18 cellular contexts compared by ENCODE assay signal in genomic region chr4:187209921-187210613, GRCh38.
DNase-seq lines count a peak whose midpoint lies in the region; ATAC-seq and TF ChIP-seq lines count a peak whose summit lies in the region.
"Had no signal": no experiment of that assay in that cellular context is flagged by ENCODE, and none has a peak within 500 bp of the region (broad histone marks: within the 10 kb centered on the region; RNA-seq: fewer than 3 reads in every experiment).

No MANE protein-coding gene starts in this region.

- no peak overlapping the region for H3K4ac ChIP-seq in mesendoderm (ENCODE audit: low read depth, low read length)

- no peaks in the 10 kb centered on the region for H3K4me1 Mint-ChIP-seq in natural killer cell
- H3K4me1 Mint-ChIP-seq: activated naive CD4-positive, alpha-beta T cell treated with anti-CD3 and anti-CD28 coated beads, Interleukin-2, amount 50 U/mL, for 24 hours; naive B cell; stimulated activated naive CD8-positive, alpha-beta T cell treated with anti-CD3 and anti-CD28 coated beads, Interleukin-15, amount 100 ng/mL, for 72 hours; T-helper 17 cell had no signal

- H3K27me3 Mint-ChIP-seq in natural killer cell (ENCODE audit: low read depth in 2 of 2): no peaks in the 10 kb centered on the region
- H3K27me3 Mint-ChIP-seq: activated CD8-positive, alpha-beta T cell treated with anti-CD3 and anti-CD28 coated beads for 36 hours; activated naive CD4-positive, alpha-beta T cell treated with anti-CD3 and anti-CD28 coated beads, Interleukin-2, amount 50 U/mL, for 24 hours; naive B cell; stimulated activated naive CD8-positive, alpha-beta T cell treated with anti-CD3 and anti-CD28 coated beads, Interleukin-15, amount 100 ng/mL, for 72 hours; T-helper 17 cell had no signal

- peak overlapping the region; percentile 80 for H2AFZ ChIP-seq in PC-3 (ENCODE audit: low read length)

- WGBS in mesendoderm (ENCODE audit: extremely low coverage, insufficient coverage, low lambda C conversion rate): no CpG with 5 or more reads among the region's 11 CpGs
- 76 to 87% methylated on average over 11 of the region's 11 CpGs for WGBS in thyroid gland, 2 donors

- H3K23ac ChIP-seq in mesendoderm (ENCODE audit: low read length): no peak overlapping the region

- no peak overlapping the region for H3K18ac ChIP-seq in mesendoderm (ENCODE audit: low read length)

- no peak for TF ChIP-seq POLR2A in thyroid gland (IDR thresholded peaks at IDR 0.05)

- intact Hi-C loops in PC-3 (cut with micrococcal nuclease): loop anchor here (1.0 to 10.0 kb wide), 5 partner anchors 52 to 481 kb away; no protein-coding TSS in a partner anchor
- intact Hi-C loops in sciatic nerve (cut with DNase I): no loop called here
- intact Hi-C loops in natural killer cell (cut with micrococcal nuclease): no loop called here
- intact Hi-C loops in thyroid gland (cut with DNase I): no loop called here

- H3K4me3 Mint-ChIP-seq in natural killer cell: no peak overlapping the region
- H3K4me3 Mint-ChIP-seq: activated CD8-positive, alpha-beta T cell treated with anti-CD3 and anti-CD28 coated beads for 36 hours; activated naive CD4-positive, alpha-beta T cell treated with anti-CD3 and anti-CD28 coated beads, Interleukin-2, amount 50 U/mL, for 24 hours; CD8-positive, alpha-beta T cell; naive B cell; stimulated activated naive CD8-positive, alpha-beta T cell treated with anti-CD3 and anti-CD28 coated beads, Interleukin-15, amount 100 ng/mL, for 72 hours; T-helper 17 cell had no signal

- H3K9me3 Mint-ChIP-seq in natural killer cell: peaks cover 20 to 36% of the 10 kb centered on the region in 2 donors
- H3K9me3 Mint-ChIP-seq: activated naive CD4-positive, alpha-beta T cell treated with anti-CD3 and anti-CD28 coated beads, Interleukin-2, amount 50 U/mL, for 24 hours had no signal

- H4K20me1 ChIP-seq in PC-3 (ENCODE audit: low read length): no peaks in the 10 kb centered on the region

- no peak overlapping the region for H2AK5ac ChIP-seq in mesendoderm (ENCODE audit: low read length)

- H3K36me3 ChIP-seq in PC-3 (ENCODE audit: low read depth, low read length) (no peaks in the 10 kb centered on the region), mesendoderm (ENCODE audit: control insufficient read depth, insufficient read depth, low read length) (no peaks in the 10 kb centered on the region), thyroid gland (no peaks in the 10 kb centered on the region)

- POLR2A ChIA-PET in PC-3 (lab: Charles Lee; ENCODE audit: unreplicated experiment): interaction anchor here (0.7 kb wide), 1 partner anchor 38 kb away, joined by 7 read pairs; no protein-coding TSS in a partner anchor

- H4K8ac ChIP-seq in mesendoderm (ENCODE audit: low read depth, low read length): no peak overlapping the region

- peak; percentile 51 for DNase-seq in DMS153 treated with DMSO at 0.1 percent for 48 hours (lab: John Stamatoyannopoulos, UW; ENCODE audit: unreplicated experiment)
- peak; percentile 83 for DNase-seq in PC-3
- peak; percentile 29 for DNase-seq in fibroblast of gingiva (ENCODE audit: low read depth)
- DNase-seq in sciatic nerve (ENCODE audit: low spot score): no peak
- no peak for DNase-seq in natural killer cell
- no peak for DNase-seq in mesendoderm
- no peak for DNase-seq in thyroid gland
- DNase-seq: activated CD8-positive, alpha-beta T cell treated with anti-CD3 and anti-CD28 coated beads for 36 hours; CD8-positive, alpha-beta T cell; dermis blood vessel endothelial cell; islet precursor cell; naive B cell; NCI-H2171 treated with DMSO at 0.1 percent for 48 hours; stimulated activated naive CD8-positive, alpha-beta T cell treated with anti-CD3 and anti-CD28 coated beads, Interleukin-15, amount 100 ng/mL, for 72 hours; T-helper 17 cell had no signal

- H3K27me3 ChIP-seq in PC-3 (ENCODE audit: low read length) (no peaks in the 10 kb centered on the region), mesendoderm (ENCODE audit: insufficient read depth, low read length, poor library complexity) (no peaks in the 10 kb centered on the region), thyroid gland (no peaks in the 10 kb centered on the region)

- no peak overlapping the region for H2BK15ac ChIP-seq in mesendoderm (replicated peaks; ENCODE audit: low read depth)

- H3K9me2 ChIP-seq in PC-3 (replicated peaks; ENCODE audit: low read length): no peaks in the 10 kb centered on the region

- peaks cover 20% of the 10 kb centered on the region for H3K36me3 Mint-ChIP-seq in natural killer cell
- H3K36me3 Mint-ChIP-seq: activated naive CD4-positive, alpha-beta T cell treated with anti-CD3 and anti-CD28 coated beads, Interleukin-2, amount 50 U/mL, for 24 hours; CD8-positive, alpha-beta T cell; naive B cell had no signal

- no peaks in the 10 kb centered on the region for H3K79me1 ChIP-seq in mesendoderm (ENCODE audit: low read length)

- peak overlapping the region; percentile 89 for H3K27ac ChIP-seq in PC-3 (ENCODE audit: low read length)
- no peak overlapping the region for H3K27ac ChIP-seq in mesendoderm (ENCODE audit: low read depth, low read length)
- no peak overlapping the region for H3K27ac ChIP-seq in thyroid gland

- BruUV-seq in PC-3 (replicated peaks; lab: Mats Ljungman, UMichigan): no TSS peak

- no peak overlapping the region for H2BK120ac ChIP-seq in mesendoderm (ENCODE audit: low read depth, low read length)

- H3K9me3 ChIP-seq in PC-3 (ENCODE audit: low read length): 0 out of 2 replicates have a peak, but pooled peaks cover 4% of the 10 kb centered on the region
- H3K9me3 ChIP-seq in thyroid gland: no peaks in the 10 kb centered on the region

- no peak for TF ChIP-seq CTCF in PC-3 (conservative IDR thresholded peaks at IDR 0.05; ENCODE audit: low read depth, low read length)
- no peak for TF ChIP-seq CTCF in natural killer cell (IDR thresholded peaks at IDR 0.05)
- TF ChIP-seq CTCF in thyroid gland (IDR thresholded peaks at IDR 0.05): no peak

- H4K5ac ChIP-seq in mesendoderm (ENCODE audit: low read length): no peak overlapping the region

- H3K4me2 ChIP-seq in PC-3 (ENCODE audit: low read length): peak overlapping the region; percentile 62
- H3K4me2 ChIP-seq in mesendoderm (ENCODE audit: low read length): no peak overlapping the region

- no peak overlapping the region for H3K9ac ChIP-seq in PC-3 (ENCODE audit: low read length)
- H3K9ac ChIP-seq in mesendoderm (ENCODE audit: low read length): no peak overlapping the region

- H2BK5ac ChIP-seq in mesendoderm (ENCODE audit: low read length): no peak overlapping the region

- H3K4me3 ChIP-seq in PC-3 (ENCODE audit: low read length): no peak overlapping the region
- H3K4me3 ChIP-seq in mesendoderm (ENCODE audit: low read length): no peak overlapping the region
- H3K4me3 ChIP-seq in thyroid gland (replicated peaks in 1 of 3): no peak overlapping the region

- H3K79me2 ChIP-seq in PC-3 (ENCODE audit: low read length) (no peaks in the 10 kb centered on the region), mesendoderm (ENCODE audit: control insufficient read depth, insufficient read depth, low read length) (no peaks in the 10 kb centered on the region)

- ATAC-seq in PC-3 (peak; percentile 97), sciatic nerve (peak; percentile 85), natural killer cell (no peak), HG03139 (IDR thresholded peaks at IDR 0.05; ENCODE audit: unreplicated experiment) (no peak)
- ATAC-seq: activated CD8-positive, alpha-beta T cell treated with anti-CD3 and anti-CD28 coated beads for 36 hours; CD8-positive, alpha-beta T cell; right cardiac atrium; stimulated activated naive CD8-positive, alpha-beta T cell treated with anti-CD3 and anti-CD28 coated beads, Interleukin-15, amount 100 ng/mL, for 72 hours; T-helper 17 cell had no signal

- H3F3A ChIP-seq in PC-3 (ENCODE audit: low read length, unreplicated experiment): peaks cover 3% of the 10 kb centered on the region

- no peak overlapping the region for H3K56ac ChIP-seq in mesendoderm (ENCODE audit: low read length)

- H3K27ac Mint-ChIP-seq in natural killer cell: no peak overlapping the region
- H3K27ac Mint-ChIP-seq: activated CD8-positive, alpha-beta T cell treated with anti-CD3 and anti-CD28 coated beads for 36 hours; activated naive CD4-positive, alpha-beta T cell treated with anti-CD3 and anti-CD28 coated beads, Interleukin-2, amount 50 U/mL, for 24 hours; CD8-positive, alpha-beta T cell; naive B cell; stimulated activated naive CD8-positive, alpha-beta T cell treated with anti-CD3 and anti-CD28 coated beads, Interleukin-15, amount 100 ng/mL, for 72 hours; T-helper 17 cell had no signal

- CTCF ChIA-PET in PC-3 (lab: Charles Lee): no interaction called here

- peaks cover 18% of the 10 kb centered on the region for H3K4me1 ChIP-seq in PC-3 (ENCODE audit: insufficient read depth, low read length)
- no peaks in the 10 kb centered on the region for H3K4me1 ChIP-seq in mesendoderm (ENCODE audit: control insufficient read depth, low read depth, low read length)
- no peaks in the 10 kb centered on the region for H3K4me1 ChIP-seq in thyroid gland

Comparison
In these comparisons a context has a peak if more than half of its experiments do, and no peak if none do; other contexts are left out.
1. DNase-seq: peak in DMS153 treated with DMSO at 0.1 percent for 48 hours (single experiment), PC-3 (single experiment) and fibroblast of gingiva (single experiment); none in sciatic nerve (single experiment), natural killer cell (single experiment), mesendoderm (single experiment) and thyroid gland (0 of 2).
2. ATAC-seq: peak in PC-3 (single experiment) and sciatic nerve (single experiment); none in natural killer cell (0 of 3) and HG03139 (single experiment).